Comparison of ENCODE assay signal across 23 cellular contexts in the genomic region with DNA sequence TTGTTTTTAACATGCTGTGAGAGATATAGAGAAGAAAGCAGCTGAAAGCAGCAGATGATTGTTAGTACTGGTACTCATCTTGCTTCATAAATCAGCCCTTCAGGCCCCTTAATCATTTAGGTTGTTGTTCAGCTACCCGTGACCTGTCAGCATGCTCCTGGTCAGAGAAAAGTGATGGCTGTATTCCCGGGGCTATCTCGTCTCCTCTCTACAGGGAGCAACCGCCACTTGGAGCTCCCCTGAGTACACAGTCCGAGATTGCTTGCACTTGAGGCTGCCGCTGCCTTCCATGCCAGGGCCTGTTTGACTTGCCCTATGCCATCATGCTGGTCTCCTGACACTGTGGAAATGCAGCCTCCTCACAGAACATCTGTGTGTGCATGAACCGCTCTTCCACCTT.
DNase-seq lines count a peak whose midpoint lies in the region; ATAC-seq lines count a peak whose summit lies in the region.
"Had no signal": no experiment of that assay in that cellular context is flagged by ENCODE, and none has a peak within 500 bp of the region (broad histone marks: within the 10 kb centered on the region; RNA-seq: fewer than 3 reads in every experiment).

No MANE protein-coding gene starts in this region.

- DNase-seq in DMS 273 (lab: John Stamatoyannopoulos, UW; ENCODE audit: unreplicated experiment) (peak; percentile 12), DMS 273 treated with DMSO at 0.1 percent for 48 hours (lab: John Stamatoyannopoulos, UW) (no peak), NCI-H1417 (lab: John Stamatoyannopoulos, UW) (peak; percentile 77 to 95 (median 94)), SK-N-MC (ENCODE audit: low read depth, low spot score) (no peak), left kidney (ENCODE audit: low read depth, low spot score) (peak; percentile 80), mesendoderm (no peak), globus pallidus (ENCODE audit: low spot score) (no peak)
- DNase-seq: activated CD8-positive, alpha-beta memory T cell treated with anti-CD3 and anti-CD28 coated beads, Interleukin-2, amount 50 U/mL, for 48 hours; activated naive CD8-positive, alpha-beta T cell treated with anti-CD3 and anti-CD28 coated beads, Interleukin-2, amount 50 U/mL, for 24 hours; AML-193; dermis blood vessel endothelial cell; NCI-H1694; NCI-H526; OCI-M1; ovary; SHP77 treated with DMSO at 0.1 percent for 48 hours; stimulated activated CD4-positive, alpha-beta T cell treated with anti-CD3 and anti-CD28 coated beads, Interleukin-15, amount 100 ng/mL, for 24 hours had no signal

- ATAC-seq in GM18519 (IDR thresholded peaks at IDR 0.05; ENCODE audit: low FRiP score, unreplicated experiment), result no peak
- ATAC-seq: activated naive CD8-positive, alpha-beta T cell treated with anti-CD3 and anti-CD28 coated beads, Interleukin-2, amount 50 U/mL, for 24 hours; sciatic nerve had no signal

- H3K79me1 ChIP-seq in mesendoderm (ENCODE audit: low read length), result no peaks in the 10 kb centered on the region

- no peak overlapping the region for H2BK120ac ChIP-seq in mesendoderm (ENCODE audit: low read depth, low read length)

- H3K9me3 ChIP-seq in SK-N-MC (ENCODE audit: low read depth, low read length), result no peaks in the 10 kb centered on the region
- H3K9me3 ChIP-seq: breast epithelium, ovary, uterus had no signal

- H3K36me3 ChIP-seq in SK-N-MC (ENCODE audit: insufficient read depth, low read length), result no peaks in the 10 kb centered on the region
- H3K36me3 ChIP-seq in mesendoderm (ENCODE audit: control insufficient read depth, insufficient read depth, low read length), result no peaks in the 10 kb centered on the region
- H3K36me3 ChIP-seq: breast epithelium, ovary, uterus had no signal

- no CpG with 5 or more reads among the region's 7 CpGs for WGBS in mesendoderm (ENCODE audit: extremely low coverage, insufficient coverage, low lambda C conversion rate)

- no peak overlapping the region for H2BK15ac ChIP-seq in mesendoderm (replicated peaks; ENCODE audit: low read depth)

- H3K18ac ChIP-seq in mesendoderm (ENCODE audit: low read length), result no peak overlapping the region

- H3K27ac ChIP-seq in SK-N-MC (peak overlapping the region; percentile 44; the same call in 1 of the 2 replicates), mesendoderm (ENCODE audit: low read depth, low read length) (no peak overlapping the region)
- H3K27ac ChIP-seq: 22Rv1, breast epithelium, hepatocyte, ovary, uterus had no signal

- no peaks in the 10 kb centered on the region for H3K79me2 ChIP-seq in mesendoderm (ENCODE audit: control insufficient read depth, insufficient read depth, low read length)
- H3K79me2 ChIP-seq: hepatocyte had no signal

- no peak overlapping the region for H3K4me2 ChIP-seq in mesendoderm (ENCODE audit: low read length)
- H3K4me2 ChIP-seq: hepatocyte had no signal

- no peak overlapping the region for H3K56ac ChIP-seq in mesendoderm (ENCODE audit: low read length)

- H4K5ac ChIP-seq in mesendoderm (ENCODE audit: low read length), result no peak overlapping the region

- H3K23ac ChIP-seq in mesendoderm (ENCODE audit: low read length), result no peak overlapping the region

- H2BK5ac ChIP-seq in mesendoderm (ENCODE audit: low read length), result no peak overlapping the region

- H3K27me3 ChIP-seq in mesendoderm (ENCODE audit: insufficient read depth, low read length, poor library complexity), result no peaks in the 10 kb centered on the region
- H3K27me3 ChIP-seq: breast epithelium, hepatocyte, ovary, uterus had no signal

- no peaks in the 10 kb centered on the region for H3K4me1 ChIP-seq in mesendoderm (ENCODE audit: control insufficient read depth, low read depth, low read length)
- H3K4me1 ChIP-seq: uterus had no signal

- H2AK5ac ChIP-seq in mesendoderm (ENCODE audit: low read length), result no peak overlapping the region

- H3K4ac ChIP-seq in mesendoderm (ENCODE audit: low read depth, low read length), result no peak overlapping the region

- no peak overlapping the region for H4K8ac ChIP-seq in mesendoderm (ENCODE audit: low read depth, low read length)

- H3K9ac ChIP-seq in SK-N-MC (ENCODE audit: insufficient read length), result peak overlapping the region; percentile 28
- no peak overlapping the region for H3K9ac ChIP-seq in mesendoderm (ENCODE audit: low read length)

- no peak overlapping the region for H3K4me3 ChIP-seq in SK-N-MC
- no peak overlapping the region for H3K4me3 ChIP-seq in mesendoderm (ENCODE audit: low read length)
- H3K4me3 ChIP-seq: breast epithelium, hepatocyte, ovary, uterus had no signal

Comparison
In these comparisons a context has a peak if more than half of its experiments do, and no peak if none do; other contexts are left out.
1. DNase-seq: peak in DMS 273 (single experiment), NCI-H1417 (3 of 3) and left kidney (single experiment); none in DMS 273 treated with DMSO at 0.1 percent for 48 hours (single experiment), SK-N-MC (single experiment), mesendoderm (single experiment) and globus pallidus (single experiment).